Comparison of ENCODE assay signal across 21 cellular contexts in the genomic region with DNA sequence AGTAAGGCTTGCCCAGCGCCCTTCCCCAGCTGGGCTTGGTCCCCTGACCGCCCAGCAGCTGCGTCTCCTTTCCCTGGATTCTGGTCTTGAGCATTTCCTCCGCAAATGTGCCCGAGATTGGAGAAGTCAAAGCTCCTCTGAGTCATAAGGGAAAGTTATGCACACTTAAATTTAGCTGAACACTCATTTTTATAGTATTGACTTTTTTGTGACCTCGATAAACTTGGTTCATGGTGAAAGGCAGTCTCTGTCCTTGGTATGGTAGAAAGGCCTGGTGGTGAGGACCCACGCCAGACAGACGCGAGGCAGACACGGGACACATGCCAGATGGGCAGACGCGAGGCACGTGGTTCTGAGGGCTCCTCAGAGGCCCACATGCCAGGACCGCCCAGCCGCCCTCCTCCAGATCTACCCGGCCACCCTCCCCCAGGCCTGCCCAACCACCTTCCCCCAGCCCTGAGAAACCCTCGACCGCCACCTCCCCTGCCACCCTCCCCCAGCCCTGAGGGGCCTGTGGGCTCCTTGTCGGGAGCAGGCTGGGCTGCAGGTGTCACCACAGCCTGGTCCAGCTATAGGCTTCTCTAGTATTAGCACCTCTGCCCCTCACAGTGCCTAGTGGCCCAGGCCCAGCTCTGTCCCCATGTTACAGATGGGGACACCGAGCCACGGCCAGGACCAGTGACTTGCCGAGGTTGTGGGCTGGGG.
DNase-seq lines count a peak whose midpoint lies in the region; ATAC-seq, FAIRE-seq and TF ChIP-seq lines count a peak whose summit lies in the region.
"Had no signal": no experiment of that assay in that cellular context is flagged by ENCODE, and none has a peak within 500 bp of the region (broad histone marks: within the 10 kb centered on the region; RNA-seq: fewer than 3 reads in every experiment).

No MANE protein-coding gene starts in this region.

- no TSS peak for BruUV-seq in GM12878 (replicated peaks; lab: Mats Ljungman, UMichigan)

- peak; percentile 14 for ATAC-seq in stimulated activated naive CD8-positive, alpha-beta T cell treated with anti-CD3 and anti-CD28 coated beads, Interleukin-15, amount 100 ng/mL, for 72 hours
- ATAC-seq in stimulated activated naive CD8-positive, alpha-beta T cell treated with anti-CD3 and anti-CD28 coated beads, Interleukin-15, Interleukin-2, amounts not matched to agents 100 U/mL and 50 U/mL, for 24 hours, result no peak
- ATAC-seq in HG02642 (IDR thresholded peaks at IDR 0.05; ENCODE audit: poor library complexity, unreplicated experiment) (peak; percentile 64), GM12878 (peak; percentile 84), GM21423 (IDR thresholded peaks at IDR 0.05; ENCODE audit: unreplicated experiment) (no peak), HG02938 (IDR thresholded peaks at IDR 0.05; ENCODE audit: unreplicated experiment) (no peak)
- ATAC-seq: gastrocnemius medialis, left lobe of liver, mucosa of descending colon, T-helper 17 cell had no signal

- no peaks in the 10 kb centered on the region for H3K4me1 Mint-ChIP-seq in stimulated activated naive CD8-positive, alpha-beta T cell treated with anti-CD3 and anti-CD28 coated beads, Interleukin-15, amount 100 ng/mL, for 72 hours

- no peak overlapping the region for H2AFZ ChIP-seq in GM12878 (ENCODE audit: control insufficient read depth, low read depth, low read length)

- TF ChIP-seq CTCF in GM12878 (IDR thresholded peaks at IDR 0.05 in 2 of 3, conservative IDR thresholded peaks at IDR 0.05 in 1 of 3; ENCODE audit: control insufficient read depth in 2 of 3, extremely low read depth in 1 of 3, insufficient read depth in 1 of 3, low read depth in 3 of 3, low read length in 3 of 3), result no peak

- no peaks in the 10 kb centered on the region for H3K27me3 ChIP-seq in GM12878 (replicated peaks in 1 of 2; ENCODE audit: control insufficient read depth in 2 of 2, insufficient read depth in 2 of 2, low read length in 1 of 2)
- H3K27me3 ChIP-seq: cardiac muscle cell, gastrocnemius medialis had no signal

- no peak overlapping the region for H3K27ac Mint-ChIP-seq in stimulated activated naive CD8-positive, alpha-beta T cell treated with anti-CD3 and anti-CD28 coated beads, Interleukin-15, amount 100 ng/mL, for 72 hours
- H3K27ac Mint-ChIP-seq: activated T-helper 1 cell treated with anti-CD3 and anti-CD28 coated beads, Interleukin-12 subunit alpha, Interleukin-12 subunit beta, Interleukin-2, Interleukin-4 antibody, amounts not matched to agents 30 ng/mL and 10 ng/mL and 1 ng/mL, durations not matched to agents 14 hours and 24 hours and 36 hours; T-helper 17 cell had no signal

- TF ChIP-seq POLR2A in GM12878 (IDR thresholded peaks at IDR 0.05; ENCODE audit: low read depth, low read length), result no peak

- H3K4me2 ChIP-seq in GM12878 (ENCODE audit: control insufficient read depth, insufficient read depth), result peak overlapping the region; percentile 55; the same call in 1 of the 2 replicates

- H3K4me3 Mint-ChIP-seq in stimulated activated naive CD8-positive, alpha-beta T cell treated with anti-CD3 and anti-CD28 coated beads, Interleukin-15, amount 100 ng/mL, for 72 hours, result no peak overlapping the region
- H3K4me3 Mint-ChIP-seq: activated T-helper 1 cell treated with anti-CD3 and anti-CD28 coated beads, Interleukin-12 subunit alpha, Interleukin-12 subunit beta, Interleukin-2, Interleukin-4 antibody, amounts not matched to agents 30 ng/mL and 10 ng/mL and 1 ng/mL, durations not matched to agents 14 hours and 24 hours and 36 hours; T-helper 17 cell had no signal

- CTCF ChIA-PET in GM12878 (lab: Yijun Ruan, JAX), result interaction anchor here (0.6 kb wide), 1 partner anchor 313 kb away, joined by 3 read pairs; no protein-coding TSS in a partner anchor

- intact Hi-C loops in GM12878 (cut with micrococcal nuclease; ENCODE audit: unreplicated experiment), result no loop called here

- H3K4me3 ChIP-seq in GM12878, result no peak overlapping the region
- H3K4me3 ChIP-seq: cardiac muscle cell, gastrocnemius medialis, mucosa of descending colon had no signal

- DNase-seq in stimulated activated naive CD8-positive, alpha-beta T cell treated with anti-CD3 and anti-CD28 coated beads, Interleukin-15, amount 100 ng/mL, for 72 hours, result no peak
- no peak for DNase-seq in stimulated activated naive CD8-positive, alpha-beta T cell treated with anti-CD3 and anti-CD28 coated beads, Interleukin-15, Interleukin-2, amounts not matched to agents 100 U/mL and 50 U/mL, for 24 hours
- DNase-seq in GM12878 (ENCODE audit: low read depth, low spot score), result peak; percentile 52
- DNase-seq in activated CD4-positive, alpha-beta T cell treated with anti-CD3 and anti-CD28 coated beads for 48 hours, result no peak
- no peak for DNase-seq in T-helper 2 cell
- DNase-seq: amniotic stem cell; gastrocnemius medialis; mucosa of descending colon; MV-4-11; NCI-H187 treated with DMSO at 0.1 percent for 48 hours; NCI-H510A treated with DMSO at 0.1 percent for 48 hours; stimulated activated naive CD4-positive, alpha-beta T cell treated with Interleukin-2 at 50 U/mL for 16 hours; T-helper 17 cell; trophoblast cell had no signal

- RAD21 ChIA-PET in GM12878 (lab: Charles Lee; ENCODE audit: unreplicated experiment), result no interaction called here

- no peaks in the 10 kb centered on the region for H3K27me3 Mint-ChIP-seq in stimulated activated naive CD8-positive, alpha-beta T cell treated with anti-CD3 and anti-CD28 coated beads, Interleukin-15, amount 100 ng/mL, for 72 hours
- H3K27me3 Mint-ChIP-seq: T-helper 17 cell had no signal

- TF ChIP-seq RAD21 in GM12878 (IDR thresholded peaks at IDR 0.05; ENCODE audit: insufficient read depth, low read depth, low read length), result peak; percentile 13; the same call in 1 of the 2 replicates

- POLR2A ChIA-PET in GM12878 (lab: Charles Lee), result no interaction called here

- SMC1A ChIA-PET in GM12878 (lab: Charles Lee; ENCODE audit: uncharacterized antibody, unreplicated experiment), result no interaction called here

- H3K79me2 ChIP-seq in GM12878 (ENCODE audit: control insufficient read depth, insufficient read depth, low read length), result no peaks in the 10 kb centered on the region; the same call in none of the 2 replicates

- TF ChIP-seq EP300 in GM12878 (IDR thresholded peaks at IDR 0.05; ENCODE audit: borderline replicate concordance in 1 of 2, control insufficient read depth in 1 of 2, low read depth in 2 of 2, low read length in 2 of 2), result peak; percentile 42 to 75; a peak in 3 of 4 replicates

- H3K4me1 ChIP-seq in GM12878 (ENCODE audit: control insufficient read depth, insufficient read depth, low read length), result peaks cover 15% of the 10 kb centered on the region
- H3K4me1 ChIP-seq: gastrocnemius medialis had no signal

- no peaks in the 10 kb centered on the region for H4K20me1 ChIP-seq in GM12878 (ENCODE audit: control insufficient read depth, insufficient read depth)

- peak; percentile 54 for FAIRE-seq in GM12878 (lab: Jason Lieb, UNC)

- peak overlapping the region; percentile 82 for H3K27ac ChIP-seq in GM12878 (ENCODE audit: control insufficient read depth, insufficient read depth)
- H3K27ac ChIP-seq: C4-2B, cardiac muscle cell, gastrocnemius medialis had no signal

- peaks cover 0 to 8% of the 10 kb centered on the region in 2 donors for H3K9me3 Mint-ChIP-seq in stimulated activated naive CD8-positive, alpha-beta T cell treated with anti-CD3 and anti-CD28 coated beads, Interleukin-15, amount 100 ng/mL, for 72 hours
- H3K9me3 Mint-ChIP-seq: activated T-helper 1 cell treated with anti-CD3 and anti-CD28 coated beads, Interleukin-12 subunit alpha, Interleukin-12 subunit beta, Interleukin-2, Interleukin-4 antibody, amounts not matched to agents 30 ng/mL and 10 ng/mL and 1 ng/mL, durations not matched to agents 14 hours and 24 hours and 36 hours had no signal

- WGBS in GM12878 (ENCODE audit: insufficient coverage, insufficient replicate concordance, low lambda C conversion rate, missing lambda C conversion rate), result 29% methylated on average over 22 of the region's 22 CpGs

- peaks cover 4% of the 10 kb centered on the region; the same call in 2 of the 3 replicates for H3K9me3 ChIP-seq in GM12878 (replicated peaks; ENCODE audit: control insufficient read depth, insufficient read depth, low read length)
- H3K9me3 ChIP-seq: gastrocnemius medialis, mucosa of descending colon had no signal

- in situ Hi-C loops in GM12878 (cut with MboI), result no loop called here

- peaks cover 43 to 53% of the 10 kb centered on the region in 2 experiments for H3K36me3 ChIP-seq in GM12878 (ENCODE audit: control insufficient read depth in 2 of 2, insufficient read depth in 2 of 2, low read length in 1 of 2)

- no peak overlapping the region for H3K9ac ChIP-seq in GM12878 (ENCODE audit: control insufficient read depth, insufficient read depth, low read length)

TF ChIP-seq in GM12878, 131 proteins besides CTCF, POLR2A, EP300 and RAD21 (continues in another document):
- TF ChIP-seq MXI1 (IDR thresholded peaks at IDR 0.05; ENCODE audit: low read depth, low read length) (no peak), BRCA1 (IDR thresholded peaks at IDR 0.05; ENCODE audit: low read depth, low read length) (no peak), RUNX3 (IDR thresholded peaks at IDR 0.05; ENCODE audit: low read length) (peak; percentile 72), KLF5 (IDR thresholded peaks at IDR 0.05; ENCODE audit: partially characterized antibody) (no peak), MTA3 (IDR thresholded peaks at IDR 0.05; ENCODE audit: borderline replicate concordance, low read length) (peak; percentile 71; the same call in 1 of the 2 replicates), ZNF207 (IDR thresholded peaks at IDR 0.05; ENCODE audit: borderline replicate concordance) (no peak)
- TF ChIP-seq, protein P1, sequence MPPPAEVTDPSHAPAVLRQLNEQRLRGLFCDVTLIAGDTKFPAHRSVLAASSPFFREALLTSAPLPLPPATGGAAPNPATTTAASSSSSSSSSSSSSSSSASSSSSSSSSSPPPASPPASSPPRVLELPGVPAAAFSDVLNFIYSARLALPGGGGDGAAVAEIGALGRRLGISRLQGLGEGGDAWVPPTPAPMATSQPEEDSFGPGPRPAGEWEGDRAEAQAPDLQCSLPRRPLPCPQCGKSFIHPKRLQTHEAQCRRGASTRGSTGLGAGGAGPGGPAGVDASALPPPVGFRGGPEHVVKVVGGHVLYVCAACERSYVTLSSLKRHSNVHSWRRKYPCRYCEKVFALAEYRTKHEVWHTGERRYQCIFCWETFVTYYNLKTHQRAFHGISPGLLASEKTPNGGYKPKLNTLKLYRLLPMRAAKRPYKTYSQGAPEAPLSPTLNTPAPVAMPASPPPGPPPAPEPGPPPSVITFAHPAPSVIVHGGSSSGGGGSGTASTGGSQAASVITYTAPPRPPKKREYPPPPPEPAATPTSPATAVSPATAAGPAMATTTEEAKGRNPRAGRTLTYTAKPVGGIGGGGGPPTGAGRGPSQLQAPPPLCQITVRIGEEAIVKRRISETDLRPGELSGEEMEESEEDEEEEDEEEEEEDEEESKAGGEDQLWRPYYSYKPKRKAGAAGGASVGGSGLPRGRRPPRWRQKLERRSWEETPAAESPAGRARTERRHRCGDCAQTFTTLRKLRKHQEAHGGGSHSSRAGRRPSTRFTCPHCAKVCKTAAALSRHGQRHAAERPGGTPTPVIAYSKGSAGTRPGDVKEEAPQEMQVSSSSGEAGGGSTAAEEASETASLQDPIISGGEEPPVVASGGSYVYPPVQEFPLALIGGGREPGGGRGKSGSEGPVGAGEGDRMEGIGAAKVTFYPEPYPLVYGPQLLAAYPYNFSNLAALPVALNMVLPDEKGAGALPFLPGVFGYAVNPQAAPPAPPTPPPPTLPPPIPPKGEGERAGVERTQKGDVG (CRISPR knock-in tag; IDR thresholded peaks at IDR 0.05), result no peak

Comparison
In these comparisons a context has a peak if more than half of its experiments do, and no peak if none do; other contexts are left out.
1. ATAC-seq: peak in stimulated activated naive CD8-positive, alpha-beta T cell treated with anti-CD3 and anti-CD28 coated beads, Interleukin-15, amount 100 ng/mL, for 72 hours (single experiment), HG02642 (single experiment) and GM12878 (single experiment); none in stimulated activated naive CD8-positive, alpha-beta T cell treated with anti-CD3 and anti-CD28 coated beads, Interleukin-15, Interleukin-2, amounts not matched to agents 100 U/mL and 50 U/mL, for 24 hours (single experiment), GM21423 (single experiment) and HG02938 (single experiment).